ENCODE assay signal across 7 cellular contexts in genomic region chr1:104057219-104057898, GRCh38.
A peak's percentile ranks its signal among the peaks of the same experiment; 100 is the strongest.
DNase-seq lines count a peak whose midpoint lies in the region; ATAC-seq and TF ChIP-seq lines count a peak whose summit lies in the region.
"Not testable (repeated sequence)": the region's sequence is repeated elsewhere in the genome, so short reads cannot be mapped to it uniquely, and the experiment has no call there.

No MANE protein-coding gene starts in this region.

- H3K4me3 Mint-ChIP-seq in IgD-negative memory B cell, result peak overlapping the region in 2 of 4 donors; percentile 9 to 66

- TF ChIP-seq CTCF in lung (IDR thresholded peaks at IDR 0.05; ENCODE audit: control extremely low read depth, extremely low read depth), result not testable (repeated sequence)

- not testable (repeated sequence) for H3K4me3 ChIP-seq in SJSA1, lung

- peaks cover 8 to 29% (median 8%) of the 10 kb centered on the region in 3 donors for H3K4me1 Mint-ChIP-seq in IgD-negative memory B cell

- H3K27me3 Mint-ChIP-seq in IgD-negative memory B cell, result not testable (repeated sequence)

- H3K36me3 Mint-ChIP-seq in IgD-negative memory B cell, result not testable (repeated sequence)

- H3K27ac ChIP-seq in SJSA1; lung (ENCODE audit: low read depth in 1 of 2, low read length in 1 of 2): not testable (repeated sequence)

- H3K27ac Mint-ChIP-seq in IgD-negative memory B cell, result peak overlapping the region in 2 of 3 donors; percentile 30 to 84

- 64 to 74% methylated on average over 6 of the region's 6 CpGs for WGBS in lung, 2 donors

- ATAC-seq in lung (ENCODE audit: insufficient read depth, low FRiP score), result not testable (repeated sequence)

- H3K27me3 ChIP-seq in SJSA1 (replicated peaks); lung (ENCODE audit: control insufficient read depth, insufficient read depth): not testable (repeated sequence)

- H3K9me3 ChIP-seq in SJSA1 (replicated peaks); lung (ENCODE audit: control insufficient read depth in 2 of 2, insufficient read depth in 1 of 2, low read length in 1 of 2): not testable (repeated sequence)

- peaks cover 13% of the 10 kb centered on the region for H3K4me1 ChIP-seq in SJSA1 (replicated peaks)
- H3K4me1 ChIP-seq in lung (ENCODE audit: control insufficient read depth in 2 of 2, insufficient read depth in 2 of 2, low read length in 2 of 2), result not testable (repeated sequence)

- not testable (repeated sequence) for H3K9me3 Mint-ChIP-seq in IgD-negative memory B cell

- H3K36me3 ChIP-seq in SJSA1; lung (ENCODE audit: control insufficient read depth in 2 of 2, insufficient read depth in 2 of 2, low read length in 2 of 2): not testable (repeated sequence)

- peak; percentile 13 for DNase-seq in Daoy (ENCODE audit: low read depth)
- DNase-seq in NCI-H2029 treated with DMSO at 0.1 percent for 48 hours (lab: John Stamatoyannopoulos, UW), result peak; percentile 50
- DNase-seq in NCI-H774 (lab: John Stamatoyannopoulos, UW), result peak; percentile 78
- DNase-seq in SJSA1 (ENCODE audit: low read depth in 1 of 2, low spot score in 2 of 2), result peak; percentile 23 to 60
- DNase-seq in glomerular visceral epithelial cell (ENCODE audit: extremely low spot score), result peak; percentile 6
- peak; percentile 59 for DNase-seq in lung (ENCODE audit: low spot score)

Comparison
In these comparisons a context has a peak if more than half of its experiments do, and no peak if none do; other contexts are left out.
1. DNase-seq: peak in every context shown above with its lines; median percentile 78 in NCI-H774; 59 in lung; 50 in NCI-H2029 treated with DMSO at 0.1 percent for 48 hours; 42 in SJSA1; 13 in Daoy; 6 in glomerular visceral epithelial cell.